ENCODE assay signal across 8 cellular contexts in genomic region chr1:173122344-173122880, GRCh38.
DNase-seq lines count a peak whose midpoint lies in the region; ATAC-seq and TF ChIP-seq lines count a peak whose summit lies in the region.

No MANE protein-coding gene starts in this region.

- no peak overlapping the region for H3K27ac Mint-ChIP-seq in activated T-cell treated with anti-CD3 and anti-CD28 coated beads, Interleukin-2, amount 50 U/mL, for 72 hours

- no peaks in the 10 kb centered on the region for H3K79me2 ChIP-seq in DND-41 (ENCODE audit: insufficient read depth, low read length)

- 7 to 11% (median 9%) methylated on average over 2 of the region's 2 CpGs for WGBS in psoas muscle, 3 donors
- WGBS in testis, 2 donors = 38 to 53% methylated on average over 2 of the region's 2 CpGs

- no peaks in the 10 kb centered on the region for H3K36me3 Mint-ChIP-seq in activated T-cell treated with anti-CD3 and anti-CD28 coated beads, Interleukin-2, amount 50 U/mL, for 72 hours (ENCODE audit: insufficient read depth in 2 of 2)

- ATAC-seq in DND-41 (ENCODE audit: insufficient read depth, low read depth) = no peak
- ATAC-seq in foreskin keratinocyte = no peak
- ATAC-seq in psoas muscle = peak in 1 of 4 donors; percentile 52
- no peak for ATAC-seq in HG03097 (IDR thresholded peaks at IDR 0.05; ENCODE audit: low FRiP score, unreplicated experiment)
- no peak for ATAC-seq in activated T-cell treated with anti-CD3 and anti-CD28 coated beads, Interleukin-2, amount 50 U/mL, for 72 hours (replicated peaks in 1 of 2)
- ATAC-seq in GM21447 (IDR thresholded peaks at IDR 0.05; ENCODE audit: unreplicated experiment) = no peak

- TF ChIP-seq POLR2A in testis (IDR thresholded peaks at IDR 0.05) = no peak

- DNase-seq in DND-41 = no peak
- DNase-seq in SK-N-MC (ENCODE audit: low read depth, low spot score) = peak; percentile 3
- no peak for DNase-seq in foreskin keratinocyte
- DNase-seq in psoas muscle = no peak
- DNase-seq in testis = no peak
- DNase-seq in activated T-cell treated with anti-CD3 and anti-CD28 coated beads, Interleukin-2, amount 50 U/mL, for 72 hours = no peak

- H3K9me3 ChIP-seq in DND-41 (ENCODE audit: insufficient read depth, low read length, severe bottlenecking) (no peaks in the 10 kb centered on the region), SK-N-MC (ENCODE audit: low read depth, low read length) (no peaks in the 10 kb centered on the region), psoas muscle (no peaks in the 10 kb centered on the region), testis (no peaks in the 10 kb centered on the region)

- H3K9me3 Mint-ChIP-seq in activated T-cell treated with anti-CD3 and anti-CD28 coated beads, Interleukin-2, amount 50 U/mL, for 72 hours = no peaks in the 10 kb centered on the region

- no peak overlapping the region for H3K4me2 ChIP-seq in DND-41 (ENCODE audit: insufficient read depth, low read length)

- intact Hi-C loops in psoas muscle (cut with DNase I) = no loop called here
- intact Hi-C loops in testis (cut with DNase I; ENCODE audit: low total_unique reads) = no loop called here

- 0 out of 2 replicates have a peak overlapping the region, but pooled peaks have one; percentile 12 for H3K27ac ChIP-seq in DND-41 (ENCODE audit: low read length)
- peak overlapping the region; percentile 55; the same call in 1 of the 2 replicates for H3K27ac ChIP-seq in SK-N-MC
- peak overlapping the region; percentile 80 for H3K27ac ChIP-seq in foreskin keratinocyte
- H3K27ac ChIP-seq in psoas muscle = peak overlapping the region; percentile 32
- H3K27ac ChIP-seq in testis = peak overlapping the region in 1 of 2 donors; percentile 62

- H3K27me3 ChIP-seq in DND-41 (ENCODE audit: insufficient read depth, low read length, poor library complexity) (no peaks in the 10 kb centered on the region), foreskin keratinocyte (no peaks in the 10 kb centered on the region), psoas muscle (ENCODE audit: insufficient read depth in 3 of 3, low read length in 2 of 3) (no peaks in the 10 kb centered on the region), testis (no peaks in the 10 kb centered on the region)

- H3K4me3 ChIP-seq in DND-41 (ENCODE audit: low read depth in 1 of 2, low read length in 2 of 2) (no peak overlapping the region), SK-N-MC (peak overlapping the region; percentile 62), psoas muscle (peak overlapping the region; percentile 47), testis (no peak overlapping the region)

- H3K4me3 Mint-ChIP-seq in activated T-cell treated with anti-CD3 and anti-CD28 coated beads, Interleukin-2, amount 50 U/mL, for 72 hours = no peak overlapping the region

- no peak overlapping the region for H2AFZ ChIP-seq in DND-41 (ENCODE audit: low read depth, low read length)

- no peaks in the 10 kb centered on the region for H3K27me3 Mint-ChIP-seq in activated T-cell treated with anti-CD3 and anti-CD28 coated beads, Interleukin-2, amount 50 U/mL, for 72 hours (ENCODE audit: low read depth)

- H4K20me1 ChIP-seq in DND-41 (ENCODE audit: insufficient read depth, low read length) = no peaks in the 10 kb centered on the region

- H3K9ac ChIP-seq in DND-41 (ENCODE audit: low read depth, low read length) = no peak overlapping the region; the same call in 1 of the 2 replicates
- H3K9ac ChIP-seq in SK-N-MC (ENCODE audit: insufficient read length) = no peak overlapping the region

- H3K4me1 ChIP-seq in DND-41 (ENCODE audit: insufficient read depth, low read length) = peaks cover 13% of the 10 kb centered on the region
- H3K4me1 ChIP-seq in foreskin keratinocyte = peaks cover 19% of the 10 kb centered on the region
- H3K4me1 ChIP-seq in psoas muscle = peaks cover 11% of the 10 kb centered on the region
- no peaks in the 10 kb centered on the region for H3K4me1 ChIP-seq in testis

- H3K4me1 Mint-ChIP-seq in activated T-cell treated with anti-CD3 and anti-CD28 coated beads, Interleukin-2, amount 50 U/mL, for 72 hours (ENCODE audit: low read depth) = peaks cover 13% of the 10 kb centered on the region

- no peak for TF ChIP-seq CTCF in DND-41 (IDR thresholded peaks at IDR 0.05; ENCODE audit: borderline replicate concordance, extremely low read depth, low read length, poor library complexity, severe bottlenecking)
- TF ChIP-seq CTCF in foreskin keratinocyte (conservative IDR thresholded peaks at IDR 0.05) = no peak
- no peak for TF ChIP-seq CTCF in psoas muscle (IDR thresholded peaks at IDR 0.05)
- no peak for TF ChIP-seq CTCF in testis (IDR thresholded peaks at IDR 0.05)

- H3K36me3 ChIP-seq in DND-41 (ENCODE audit: insufficient read depth, low read length) (no peaks in the 10 kb centered on the region), SK-N-MC (ENCODE audit: insufficient read depth, low read length) (no peaks in the 10 kb centered on the region), psoas muscle (ENCODE audit: insufficient read depth in 1 of 2, low read depth in 1 of 2) (no peaks in the 10 kb centered on the region), testis (ENCODE audit: low read depth, missing control alignments) (no peaks in the 10 kb centered on the region)

Comparison
In these comparisons a context has a peak if more than half of its experiments do, and no peak if none do; other contexts are left out.
1. H3K4me3 ChIP-seq: peak in SK-N-MC (single experiment) and psoas muscle (single experiment); none in DND-41 (0 of 2) and testis (0 of 2).